ENCODE assay signal across 18 cellular contexts in genomic region chr1:89990976-89991831, GRCh38. TPM values are rescaled to one million over a fixed set of nuclear protein-coding genes. Genes with fewer than 3 reads are reported as not detected.
A peak's percentile ranks its signal among the peaks of the same experiment; 100 is the strongest.
DNase-seq lines count a peak whose midpoint lies in the region; ATAC-seq, FAIRE-seq and TF ChIP-seq lines count a peak whose summit lies in the region.
"Had no signal": no experiment of that assay in that cellular context is flagged by ENCODE, and none has a peak within 500 bp of the region (broad histone marks: within the 10 kb centered on the region; RNA-seq: fewer than 3 reads in every experiment).

No MANE protein-coding gene starts in this region.

- FAIRE-seq in small intestine (lab: Jason Lieb, UNC), result no peak
- FAIRE-seq: kidney had no signal

- DNase-seq in H9 (no peak), NCI-H69 (lab: John Stamatoyannopoulos, UW) (peak; percentile 10), small intestine (no peak), A172 (ENCODE audit: low spot score) (no peak), glomerular visceral epithelial cell (ENCODE audit: extremely low spot score) (no peak)
- DNase-seq: activated CD8-positive, alpha-beta memory T cell treated with anti-CD3 and anti-CD28 coated beads, Interleukin-2, amount 50 U/mL, for 4 hours; activated gamma-delta T cell treated with Interleukin-2 at 50 U/mL for 16 hours; kidney; midbrain; NCI-H1048; SJCRH30; stimulated activated CD4-positive, alpha-beta T cell treated with anti-CD3 and anti-CD28 coated beads, Interleukin-4, amount 100 ng/mL, for 4 hours had no signal

- H4K8ac ChIP-seq in H9 (replicated peaks; ENCODE audit: insufficient read length, low read depth, low read length), result no peak overlapping the region

- no peak overlapping the region for H2AK5ac ChIP-seq in H9 (ENCODE audit: insufficient read length, low read length)

- no peaks in the 10 kb centered on the region; a peak in 1 of 5 replicates for H3K9me3 Mint-ChIP-seq in H9
- H3K9me3 Mint-ChIP-seq: T-helper 2 cell treated with Interferon-gamma antibody and Interleukin-4, amounts not matched to agents 5 μg/mL and 100 μg/mL, for 36 hours had no signal

- no peaks in the 10 kb centered on the region for H3K27me3 Mint-ChIP-seq in H9 (ENCODE audit: low read depth)

- no peak overlapping the region for H4K91ac ChIP-seq in H9 (ENCODE audit: insufficient read length, low read depth, low read length)

- H3K27me3 ChIP-seq in H9 (ENCODE audit: insufficient read depth, low read length) (no peaks in the 10 kb centered on the region), esophagus (ENCODE audit: control insufficient read depth in 1 of 2, insufficient read depth in 2 of 2, low read length in 2 of 2) (no peaks in the 10 kb centered on the region), small intestine (ENCODE audit: control insufficient read depth in 2 of 2, insufficient read depth in 2 of 2, low read length in 2 of 2) (no peaks in the 10 kb centered on the region)
- H3K27me3 ChIP-seq: ascending aorta, BLaER1, SJCRH30 had no signal

- WGBS in H9 (ENCODE audit: extremely low coverage, insufficient read length, low lambda C conversion rate), result no CpG with 5 or more reads among the region's 8 CpGs
- 42 to 68% methylated on average over 8 of the region's 8 CpGs for WGBS in esophagus, 2 donors
- WGBS in small intestine, 3 donors, result 69 to 72% (median 72%) methylated on average over 8 of the region's 8 CpGs

- H2BK15ac ChIP-seq in H9 (ENCODE audit: low read depth, low read length), result no peak overlapping the region

- TF ChIP-seq CTCF in H9 (conservative IDR thresholded peaks at IDR 0.05), result no peak

- H3K4me1 Mint-ChIP-seq in H9, result peaks cover 25 to 33% of the 10 kb centered on the region in 2 experiments

- H3K23me2 ChIP-seq in H9 (ENCODE audit: insufficient read length, low read depth, low read length, poor library complexity, severe bottlenecking), result peaks cover 3% of the 10 kb centered on the region

- H2BK120ac ChIP-seq in H9 (ENCODE audit: low read depth, low read length, poor library complexity, severe bottlenecking), result no peak overlapping the region

- no peak for ATAC-seq in GM19455 (IDR thresholded peaks at IDR 0.05; ENCODE audit: unreplicated experiment)
- ATAC-seq: activated CD4-positive, CD25-positive, alpha-beta regulatory T cell treated with anti-CD3 and anti-CD28 coated beads, Interleukin-2, amount 50 U/mL, for 24 hours had no signal

- H2AFZ ChIP-seq in H9 (ENCODE audit: low read length), result no peak overlapping the region

- H3K9me3 ChIP-seq in H9 (ENCODE audit: control insufficient read depth, low read depth, low read length) (no peaks in the 10 kb centered on the region), esophagus (ENCODE audit: control insufficient read depth in 2 of 2, insufficient read depth in 1 of 2, low read depth in 1 of 2, low read length in 1 of 2) (peaks cover 0 to 2% of the 10 kb centered on the region in 2 donors), small intestine (ENCODE audit: control insufficient read depth, low read depth) (no peaks in the 10 kb centered on the region)
- H3K9me3 ChIP-seq: ascending aorta, BLaER1, SJCRH30 had no signal

- no peak overlapping the region for H3K4me2 ChIP-seq in H9 (ENCODE audit: insufficient read depth, insufficient read length, low read length)
- H3K4me2 ChIP-seq: BLaER1 had no signal

- no peak overlapping the region for H3K27ac ChIP-seq in H9 (ENCODE audit: insufficient read length, low read depth, low read length)
- H3K27ac ChIP-seq in esophagus (ENCODE audit: low read depth in 2 of 2, low read length in 1 of 2), result peak overlapping the region; percentile 49 to 67
- H3K27ac ChIP-seq in small intestine (ENCODE audit: low read depth in 1 of 2, low read length in 1 of 2), result peak overlapping the region; percentile 47 to 74
- H3K27ac ChIP-seq: ascending aorta, BLaER1, SJCRH30 had no signal

- H3T11ph ChIP-seq in H9 (ENCODE audit: low read length), result no peak overlapping the region

- no peak overlapping the region for H3K23ac ChIP-seq in H9 (ENCODE audit: insufficient read length, low read depth, low read length)

- no peak overlapping the region for H3K4ac ChIP-seq in H9 (ENCODE audit: low read depth, low read length)

- no peak overlapping the region for H2BK20ac ChIP-seq in H9 (ENCODE audit: low read depth, low read length, poor library complexity, severe bottlenecking)

- H3K14ac ChIP-seq in H9 (ENCODE audit: insufficient read depth, low read length), result no peak overlapping the region

- no peak overlapping the region for H2BK5ac ChIP-seq in H9 (ENCODE audit: insufficient read length, low read length)

- H3K27ac Mint-ChIP-seq in H9, result 0 out of 7 replicates have a peak overlapping the region, but pooled peaks of 2 of the 3 experiments have one; percentile 6 to 15
- H3K27ac Mint-ChIP-seq: T-helper 2 cell treated with Interferon-gamma antibody and Interleukin-4, amounts not matched to agents 5 μg/mL and 100 μg/mL, for 36 hours had no signal

- H2BK12ac ChIP-seq in H9 (ENCODE audit: insufficient read length, low read depth, low read length), result no peak overlapping the region

- no peak overlapping the region for H3K4me3 Mint-ChIP-seq in H9
- H3K4me3 Mint-ChIP-seq: T-helper 2 cell treated with Interferon-gamma antibody and Interleukin-4, amounts not matched to agents 5 μg/mL and 100 μg/mL, for 36 hours had no signal

- H3K36me3 ChIP-seq in esophagus (ENCODE audit: control insufficient read depth in 2 of 2, insufficient read depth in 2 of 2, low read length in 1 of 2) (no peaks in the 10 kb centered on the region), small intestine (ENCODE audit: control insufficient read depth in 2 of 2, insufficient read depth in 2 of 2, low read length in 2 of 2) (no peaks in the 10 kb centered on the region)
- H3K36me3 ChIP-seq: ascending aorta, BLaER1, SJCRH30 had no signal

- H3K18ac ChIP-seq in H9 (ENCODE audit: insufficient read length, low read depth, low read length), result no peak overlapping the region

- H3K4me3 ChIP-seq in esophagus (ENCODE audit: low read depth in 1 of 2, low read length in 2 of 2), result no peak overlapping the region
- no peak overlapping the region for H3K4me3 ChIP-seq in small intestine (ENCODE audit: low read depth in 1 of 2, low read length in 2 of 2)
- H3K4me3 ChIP-seq: ascending aorta, BLaER1, SJCRH30 had no signal

- H4K5ac ChIP-seq in H9 (ENCODE audit: insufficient read length, low read depth, low read length), result no peak overlapping the region

- no peaks in the 10 kb centered on the region for H3K79me1 ChIP-seq in H9 (ENCODE audit: insufficient read depth, low read depth, low read length, poor library complexity, severe bottlenecking)

- no peak overlapping the region for H3K9ac ChIP-seq in H9 (ENCODE audit: extremely low read depth, insufficient read length, low read length)
- H3K9ac ChIP-seq: BLaER1 had no signal

- H3K36me3 Mint-ChIP-seq in H9 (ENCODE audit: insufficient read depth in 1 of 3, low read depth in 3 of 3), result peaks cover 0 to 2% (median 0%) of the 10 kb centered on the region in 3 experiments; a peak in 4 of 7 replicates

- no peaks in the 10 kb centered on the region for H4K20me1 ChIP-seq in H9 (ENCODE audit: control insufficient read depth, insufficient read depth, insufficient read length)

- H3K79me2 ChIP-seq in H9 (ENCODE audit: insufficient read depth, low read length), result peaks cover 6% of the 10 kb centered on the region; the same call in 1 of the 2 replicates

- no peak overlapping the region for H3K56ac ChIP-seq in H9 (ENCODE audit: insufficient read length, low read depth, low read length)

- H3K4me1 ChIP-seq in H9 (ENCODE audit: insufficient read depth, low read length) (no peaks in the 10 kb centered on the region), esophagus (ENCODE audit: control insufficient read depth in 2 of 2, insufficient read depth in 2 of 2, low read length in 1 of 2) (peaks cover 0 to 2% of the 10 kb centered on the region in 2 donors), small intestine (ENCODE audit: control insufficient read depth in 2 of 2, insufficient read depth in 1 of 2, low read depth in 1 of 2, low read length in 1 of 2) (peaks cover 4 to 6% of the 10 kb centered on the region in 2 donors)
- H3K4me1 ChIP-seq: SJCRH30 had no signal

RNA-seq across cellular contexts. Expression of gene ZNF326, which starts 3.7 kb away (rescaled TPM):
- total RNA-seq in H9 (2021), result 39.0 and 39.9 TPM in 2 replicates
- polyA plus RNA-seq in esophagus (10 to 100 TPM; 11.7 to 14.0 TPM), small intestine (10 to 100 TPM; 11.3 to 22.4 (median 15.1) TPM)
- 1.2 and 3.2 TPM in 2 replicates for total RNA-seq in A172 (2014; rRNA removed; shearing (Covaris generic))
